ENCODE assay signal across 9 cellular contexts in genomic region chr1:226912587-226913176, GRCh38. TPM values are rescaled to one million over a fixed set of nuclear protein-coding genes. Genes with fewer than 3 reads are reported as not detected.
DNase-seq lines count a peak whose midpoint lies in the region; ATAC-seq and TF ChIP-seq lines count a peak whose summit lies in the region.
"Had no signal": no experiment of that assay in that cellular context is flagged by ENCODE, and none has a peak within 500 bp of the region (broad histone marks: within the 10 kb centered on the region; RNA-seq: fewer than 3 reads in every experiment).

No MANE protein-coding gene starts in this region.

- no peaks in the 10 kb centered on the region for H3K27me3 ChIP-seq in HCT116 (ENCODE audit: insufficient read depth, low read length)

- H3K9me3 ChIP-seq in HCT116 (ENCODE audit: control insufficient read depth in 1 of 2, insufficient read depth in 1 of 2, low read depth in 1 of 2, low read length in 2 of 2) = no peaks in the 10 kb centered on the region

- H3K4me1 ChIP-seq in HCT116 (ENCODE audit: control insufficient read depth in 1 of 2, insufficient read depth in 2 of 2, low read length in 2 of 2) = no peaks in the 10 kb centered on the region

- ATAC-seq in HCT116 (peak; percentile 63; the same call in 1 of the 2 replicates), HG03342 (IDR thresholded peaks at IDR 0.05; ENCODE audit: unreplicated experiment) (no peak)
- ATAC-seq in activated naive CD8-positive, alpha-beta T cell treated with anti-CD3 and anti-CD28 coated beads, Interleukin-2, amount 10 ng/mL, durations not matched to agents 7 days and 5 days (ENCODE audit: low read depth) = peak; percentile 80

- no peaks in the 10 kb centered on the region for H3K4me1 Mint-ChIP-seq in activated naive CD8-positive, alpha-beta T cell treated with anti-CD3 and anti-CD28 coated beads, Interleukin-2, amount 10 ng/mL, durations not matched to agents 7 days and 5 days

- CTCF ChIA-PET in HCT116 (lab: Charles Lee) = interaction anchor here (1.1 kb wide), 1 partner anchor 524 kb away, joined by 3 read pairs; no protein-coding TSS in a partner anchor

- H3K36me3 ChIP-seq in HCT116 (ENCODE audit: control insufficient read depth in 1 of 2, insufficient read depth in 2 of 2, low read length in 2 of 2) = no peaks in the 10 kb centered on the region; a peak in 2 of 4 replicates

- H3K27me3 Mint-ChIP-seq in activated naive CD8-positive, alpha-beta T cell treated with anti-CD3 and anti-CD28 coated beads, Interleukin-2, amount 10 ng/mL, durations not matched to agents 7 days and 5 days = no peaks in the 10 kb centered on the region

- H3K4me2 ChIP-seq in HCT116 (ENCODE audit: low read length) = no peak overlapping the region

- H3K9me3 Mint-ChIP-seq in activated naive CD8-positive, alpha-beta T cell treated with anti-CD3 and anti-CD28 coated beads, Interleukin-2, amount 10 ng/mL, durations not matched to agents 7 days and 5 days = no peaks in the 10 kb centered on the region

- H3K27ac ChIP-seq in HCT116 (ENCODE audit: low read depth, low read length) = no peak overlapping the region
- H3K27ac ChIP-seq: skin epidermis had no signal

- RAD21 ChIA-PET in HCT116 (lab: Charles Lee; ENCODE audit: low non-redundant PET in 1 of 2, low total read pairs in 2 of 2, uncharacterized antibody in 2 of 2, unreplicated experiment in 2 of 2) = interaction anchor here in 1 of 2 experiments (0.6 kb wide), 1 partner anchor 540 kb away, joined by 3 read pairs; no protein-coding TSS in a partner anchor

- DNase-seq in GM03348 (ENCODE audit: low spot score) (peak; percentile 51), HCT116 (ENCODE audit: low read depth, low spot score) (no peak), NCI-H82 treated with DMSO at 0.1 percent for 48 hours (lab: John Stamatoyannopoulos, UW; ENCODE audit: unreplicated experiment) (peak; percentile 27), hippocampal formation (lab: John Stamatoyannopoulos, UW) (peak; percentile 5 to 30), OCI-M1 (lab: John Stamatoyannopoulos, UW) (no peak)
- DNase-seq in activated naive CD8-positive, alpha-beta T cell treated with anti-CD3 and anti-CD28 coated beads, Interleukin-2, amount 10 ng/mL, durations not matched to agents 7 days and 5 days = peak; percentile 51
- DNase-seq in stimulated activated CD4-positive, alpha-beta T cell treated with anti-CD3 and anti-CD28 coated beads, Interleukin-12 subunit alpha, Interleukin-12 subunit beta, amount 100 ng/mL, for 24 hours (ENCODE audit: low read depth in 2 of 2) = peak; percentile 17 to 25

- no peaks in the 10 kb centered on the region for H3K79me2 ChIP-seq in HCT116 (ENCODE audit: insufficient read depth, low read length)

- no peaks in the 10 kb centered on the region for H3K36me3 Mint-ChIP-seq in activated naive CD8-positive, alpha-beta T cell treated with anti-CD3 and anti-CD28 coated beads, Interleukin-2, amount 10 ng/mL, durations not matched to agents 7 days and 5 days

- no peaks in the 10 kb centered on the region for H4K20me1 ChIP-seq in HCT116 (ENCODE audit: insufficient read depth)

- H3K4me3 Mint-ChIP-seq in activated naive CD8-positive, alpha-beta T cell treated with anti-CD3 and anti-CD28 coated beads, Interleukin-2, amount 10 ng/mL, durations not matched to agents 7 days and 5 days = no peak overlapping the region

- no peaks in the 10 kb centered on the region for H3K9me2 ChIP-seq in HCT116 (ENCODE audit: insufficient read depth)

- BruUV-seq in HCT116 (replicated peaks; lab: Mats Ljungman, UMichigan) = no TSS peak

- POLR2A ChIA-PET in HCT116 (lab: Charles Lee) = no interaction called here
- POLR2A ChIA-PET in activated naive CD8-positive, alpha-beta T cell treated with anti-CD3 and anti-CD28 coated beads, Interleukin-2, amount 10 ng/mL, durations not matched to agents 7 days and 5 days (lab: Charles Lee) = interaction anchor here (1.1 kb wide), 1 partner anchor 201 kb away, joined by 3 read pairs; no protein-coding TSS in a partner anchor

- H3K9ac ChIP-seq in HCT116 (ENCODE audit: low read length) = no peak overlapping the region

- H2AFZ ChIP-seq in HCT116 (ENCODE audit: low read depth, low read length, poor library complexity, severe bottlenecking) = no peak overlapping the region

- no peak for TF ChIP-seq POLR2A in HCT116 (IDR thresholded peaks at IDR 0.05; ENCODE audit: borderline replicate concordance, extremely low read depth, insufficient read depth, insufficient read length)

- 0 out of 6 replicates have a peak, but pooled peaks of 2 of the 3 experiments have one; percentile 14 to 19 for TF ChIP-seq CTCF in HCT116 (IDR thresholded peaks at IDR 0.05 in 2 of 3, conservative IDR thresholded peaks at IDR 0.05 in 1 of 3; ENCODE audit: borderline replicate concordance in 1 of 3, insufficient read depth in 1 of 3, low read depth in 2 of 3, low read length in 2 of 3)

- no peak overlapping the region for H3K4me3 ChIP-seq in HCT116 (replicated peaks in 1 of 2; ENCODE audit: low read depth in 1 of 2, low read length in 2 of 2)
- H3K4me3 ChIP-seq: skin epidermis had no signal

- no peak overlapping the region for H3K27ac Mint-ChIP-seq in activated naive CD8-positive, alpha-beta T cell treated with anti-CD3 and anti-CD28 coated beads, Interleukin-2, amount 10 ng/mL, durations not matched to agents 7 days and 5 days

- TF ChIP-seq RAD21 in HCT116 (IDR thresholded peaks at IDR 0.05; ENCODE audit: low read depth) = peak; percentile 61

- intact Hi-C loops in HCT116 (cut with micrococcal nuclease) = no loop called here

TF ChIP-seq in HCT116, 20 proteins besides CTCF, POLR2A, EP300 and RAD21:
- TF ChIP-seq EZH2phosphoT487 (IDR thresholded peaks at IDR 0.05; ENCODE audit: borderline replicate concordance) (no peak), TCF7L2 (IDR thresholded peaks at IDR 0.05; ENCODE audit: borderline replicate concordance, extremely low read depth, insufficient read depth, insufficient read length) (no peak), SP1 (IDR thresholded peaks at IDR 0.05; ENCODE audit: low read depth) (no peak), SRF (IDR thresholded peaks at IDR 0.05; ENCODE audit: low read depth) (no peak), YY1 (IDR thresholded peaks at IDR 0.05; ENCODE audit: extremely low read depth, insufficient replicate concordance, low read depth, low read length) (no peak), CBX3 (IDR thresholded peaks at IDR 0.05; ENCODE audit: low read depth) (no peak), ELF1 (IDR thresholded peaks at IDR 0.05; ENCODE audit: borderline replicate concordance, low read depth) (no peak), ZNF274 (IDR thresholded peaks at IDR 0.05; ENCODE audit: low read depth, low read length) (no peak), MAX (IDR thresholded peaks at IDR 0.05) (no peak), REST (IDR thresholded peaks at IDR 0.05; ENCODE audit: low read depth) (no peak), EZH2 (IDR thresholded peaks at IDR 0.05) (no peak)

RNA-seq across cellular contexts. Expression of gene COQ8A, which starts 27.4 kb away (rescaled TPM):
- total RNA-seq in HCT116 (2021; ENCODE audit: unreplicated experiment) = 35.3 TPM
- polyA plus RNA-seq in HCT116 (2012) = 39.0 and 40.2 TPM in 2 replicates
- total RNA-seq in activated naive CD8-positive, alpha-beta T cell treated with anti-CD3 and anti-CD28 coated beads, Interleukin-2, amount 10 ng/mL, durations not matched to agents 7 days and 5 days = 10 to 100 TPM; 28.6 to 30.2 TPM

RNA-seq across cellular contexts. Expression of gene PSEN2, which starts 42.3 kb away (rescaled TPM):
- 28.5 TPM for total RNA-seq in HCT116 (2021; ENCODE audit: unreplicated experiment)
- 12.8 and 14.0 TPM in 2 replicates for polyA plus RNA-seq in HCT116 (2012)
- total RNA-seq in activated naive CD8-positive, alpha-beta T cell treated with anti-CD3 and anti-CD28 coated beads, Interleukin-2, amount 10 ng/mL, durations not matched to agents 7 days and 5 days = 1 to 10 TPM; 6.4 to 7.2 TPM

Comparison
In these comparisons a context has a peak if more than half of its experiments do, and no peak if none do; other contexts are left out.
1. DNase-seq: peak in GM03348 (single experiment), NCI-H82 treated with DMSO at 0.1 percent for 48 hours (single experiment), activated naive CD8-positive, alpha-beta T cell treated with anti-CD3 and anti-CD28 coated beads, Interleukin-2, amount 10 ng/mL, durations not matched to agents 7 days and 5 days (single experiment), hippocampal formation (2 of 2) and stimulated activated CD4-positive, alpha-beta T cell treated with anti-CD3 and anti-CD28 coated beads, Interleukin-12 subunit alpha, Interleukin-12 subunit beta, amount 100 ng/mL, for 24 hours (2 of 2); none in HCT116 (single experiment) and OCI-M1 (single experiment).